Comparison of ENCODE assay signal across 14 cellular contexts in the genomic region with DNA sequence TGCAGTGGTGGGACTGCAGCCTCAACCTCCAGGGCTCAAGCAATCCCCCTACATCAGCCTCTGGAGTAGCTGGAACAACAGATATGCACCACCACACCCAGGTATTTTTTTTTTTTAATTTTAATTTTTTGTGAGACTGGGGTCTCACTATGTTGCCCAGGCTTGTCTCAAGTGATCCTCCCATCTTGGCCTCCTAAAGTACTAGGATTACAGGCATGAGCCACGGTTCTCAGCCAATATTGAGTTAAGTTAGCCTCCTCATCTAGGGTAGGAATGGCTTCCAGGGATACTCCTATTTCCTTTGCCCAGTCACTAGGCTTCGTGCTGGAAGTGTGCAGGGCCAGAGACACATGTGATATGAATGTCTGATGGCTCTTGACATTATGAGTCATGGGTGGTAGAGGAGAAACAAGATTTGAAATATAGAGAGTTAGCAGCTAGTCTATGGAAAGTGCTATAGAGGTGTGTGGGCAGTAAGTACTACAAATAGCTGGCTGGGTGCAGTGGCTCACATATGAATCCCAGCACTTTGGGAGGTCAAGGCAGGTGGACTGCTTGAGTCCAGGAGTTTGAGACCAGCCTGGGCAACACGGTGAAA. TPM values are rescaled to one million over a fixed set of nuclear protein-coding genes. Genes with fewer than 3 reads are reported as not detected.
A peak's percentile ranks its signal among the peaks of the same experiment; 100 is the strongest.
DNase-seq lines count a peak whose midpoint lies in the region; ATAC-seq, FAIRE-seq and TF ChIP-seq lines count a peak whose summit lies in the region.
"Had no signal": no experiment of that assay in that cellular context is flagged by ENCODE, and none has a peak within 500 bp of the region (broad histone marks: within the 10 kb centered on the region; RNA-seq: fewer than 3 reads in every experiment).

No MANE protein-coding gene starts in this region.

- no peak overlapping the region for H3K27ac ChIP-seq in mammary epithelial cell (ENCODE audit: insufficient read depth, low read depth, low read length)
- H3K27ac ChIP-seq: esophagus muscularis mucosa, heart right ventricle, Peyer's patch had no signal

- H2AFZ ChIP-seq in mammary epithelial cell (ENCODE audit: low read depth, low read length) = no peak overlapping the region

- no peak overlapping the region for H3K4me2 ChIP-seq in mammary epithelial cell (ENCODE audit: insufficient read depth, low read depth, low read length)

- no peaks in the 10 kb centered on the region for H3K27me3 ChIP-seq in mammary epithelial cell (ENCODE audit: insufficient read depth, low read length)
- H3K27me3 ChIP-seq: Peyer's patch had no signal

- no TSS peak for BruUV-seq in mammary epithelial cell (replicated peaks; lab: Mats Ljungman, UMichigan)

- intact Hi-C loops in mammary epithelial cell (cut with micrococcal nuclease) = no loop called here

- H3K36me3 ChIP-seq in mammary epithelial cell (ENCODE audit: insufficient read depth, low read length) = no peaks in the 10 kb centered on the region
- H3K36me3 ChIP-seq: esophagus muscularis mucosa, heart right ventricle, Peyer's patch had no signal

- H3K4me1 ChIP-seq in mammary epithelial cell (ENCODE audit: insufficient read depth, low read length) = peaks cover 12% of the 10 kb centered on the region
- H3K4me1 ChIP-seq: Peyer's patch had no signal

- H3K79me2 ChIP-seq in mammary epithelial cell (ENCODE audit: insufficient read depth, low read length) = no peaks in the 10 kb centered on the region

- dilution Hi-C loops in mammary epithelial cell (cut with HindIII; ENCODE audit: low sequenced_read_pairs) = no loop called here

- in situ Hi-C loops in mammary epithelial cell (cut with MboI; ENCODE audit: low sequenced_read_pairs in 2 of 2) = no loop called here

- no peak for TF ChIP-seq CTCF in mammary epithelial cell (conservative IDR thresholded peaks at IDR 0.05 in 1 of 2, IDR thresholded peaks at IDR 0.05 in 1 of 2; ENCODE audit: extremely low read depth in 1 of 2, insufficient read depth in 1 of 2, low read depth in 1 of 2, low read length in 2 of 2)

- DNase-seq in DMS53 treated with DMSO at 0.1 percent for 48 hours (lab: John Stamatoyannopoulos, UW; ENCODE audit: unreplicated experiment) = peak; percentile 85
- DNase-seq in H54 (ENCODE audit: insufficient read length, low spot score) = no peak
- peak; percentile 54 for DNase-seq in mammary epithelial cell
- DNase-seq: activated effector memory CD4-positive, alpha-beta T cell treated with Interleukin-2 at 50 U/mL for 16 hours; heart right ventricle; Peyer's patch; stimulated activated naive CD4-positive, alpha-beta T cell treated with Interleukin-2 at 50 U/mL for 16 hours had no signal

- no peak overlapping the region for H3K4me3 ChIP-seq in mammary epithelial cell (replicated peaks in 1 of 3; ENCODE audit: insufficient read depth in 1 of 3, low read depth in 2 of 3, low read length in 3 of 3)
- H3K4me3 ChIP-seq: esophagus muscularis mucosa, heart right ventricle, mucosa of descending colon, Peyer's patch had no signal

- WGBS in mammary epithelial cell (ENCODE audit: low coverage, missing lambda C conversion rate) = 68% methylated on average over 3 of the region's 3 CpGs

- no peak overlapping the region for H3K9ac ChIP-seq in mammary epithelial cell (ENCODE audit: insufficient read depth, low read length)

- H4K20me1 ChIP-seq in mammary epithelial cell (ENCODE audit: insufficient read depth, low read length) = no peaks in the 10 kb centered on the region

- FAIRE-seq in H54 (lab: Jason Lieb, UNC) = peak; percentile 6

- CTCF ChIA-PET in mammary epithelial cell (lab: Charles Lee; ENCODE audit: low non-redundant PET) = no interaction called here

- ATAC-seq in HG03139 (IDR thresholded peaks at IDR 0.05; ENCODE audit: unreplicated experiment) = no peak
- ATAC-seq in HG02571 (IDR thresholded peaks at IDR 0.05; ENCODE audit: unreplicated experiment) = no peak
- ATAC-seq in GM21423 (IDR thresholded peaks at IDR 0.05; ENCODE audit: unreplicated experiment) = no peak
- ATAC-seq: heart right ventricle, mucosa of descending colon had no signal

- no peak for TF ChIP-seq POLR2A in H54 (IDR thresholded peaks at IDR 0.05; ENCODE audit: low read depth, low read length)

- no peaks in the 10 kb centered on the region for H3K9me3 ChIP-seq in mammary epithelial cell (replicated peaks; ENCODE audit: insufficient read depth, low read length)
- H3K9me3 ChIP-seq: esophagus muscularis mucosa, heart right ventricle, mucosa of descending colon, Peyer's patch had no signal

RNA-seq across cellular contexts. Expression of a gene that starts 8.0 kb away (rescaled TPM):
- total RNA-seq in mammary epithelial cell = 1 to 10 TPM in 1 of 2 donors, under 1 TPM in 1; 0.33 to 1.9 TPM
- polyA plus RNA-seq in mammary epithelial cell = 0.34 TPM
- not detected for polyA minus RNA-seq in mammary epithelial cell
- total RNA-seq: Peyer's patch, urinary bladder had no signal

RNA-seq across cellular contexts. Expression of a gene that starts 13.6 kb away (rescaled TPM):
- total RNA-seq in mammary epithelial cell = 10 to 100 TPM in 1 of 2 donors, 1 to 10 TPM in 1; 3.8 to 27.6 TPM
- 9.2 TPM for polyA plus RNA-seq in mammary epithelial cell
- polyA minus RNA-seq in mammary epithelial cell = 5.9 TPM
- total RNA-seq: esophagus muscularis mucosa, heart right ventricle, HT-29, mucosa of descending colon, Peyer's patch, urinary bladder had no signal
- polyA plus RNA-seq: urinary bladder had no signal

RNA-seq across cellular contexts. Expression of a gene that starts 20.3 kb away (rescaled TPM):
- 10 to 100 TPM; 26.8 to 97.9 TPM for total RNA-seq in mammary epithelial cell
- 16.8 TPM for polyA plus RNA-seq in mammary epithelial cell
- 96.6 TPM for polyA minus RNA-seq in mammary epithelial cell

RNA-seq across cellular contexts. Expression of a gene that starts 30.8 kb away (rescaled TPM):
- 10 to 100 TPM in 1 of 2 donors, 1 to 10 TPM in 1; 9.2 to 30.8 TPM for total RNA-seq in mammary epithelial cell
- 7.2 TPM for polyA plus RNA-seq in mammary epithelial cell
- 18.0 TPM for polyA minus RNA-seq in mammary epithelial cell

RNA-seq across cellular contexts. Expression of a gene that starts 44.2 kb away (rescaled TPM):
- total RNA-seq in mammary epithelial cell = 10 to 100 TPM; 23.8 to 24.0 TPM
- polyA plus RNA-seq in mammary epithelial cell = 32.2 TPM
- polyA minus RNA-seq in mammary epithelial cell = 50.2 TPM
